12 cellular contexts compared by ENCODE assay signal in genomic region chr20:52179331-52180166, GRCh38. TPM values are rescaled to one million over a fixed set of nuclear protein-coding genes. Genes with fewer than 3 reads are reported as not detected.
A peak's percentile ranks its signal among the peaks of the same experiment; 100 is the strongest.
DNase-seq lines count a peak whose midpoint lies in the region; ATAC-seq lines count a peak whose summit lies in the region.
"Had no signal": no experiment of that assay in that cellular context is flagged by ENCODE, and none has a peak within 500 bp of the region (broad histone marks: within the 10 kb centered on the region; RNA-seq: fewer than 3 reads in every experiment).

No MANE protein-coding gene starts in this region.

- no peak for DNase-seq in activated naive CD4-positive, alpha-beta T cell treated with anti-CD3 and anti-CD28 coated beads, Interleukin-2, amount 50 U/mL, for 72 hours (ENCODE audit: low spot score in 2 of 2)
- DNase-seq in activated naive CD4-positive, alpha-beta T cell treated with Interleukin-2 at 50 U/mL for 16 hours = no peak
- DNase-seq in activated gamma-delta T cell (lab: John Stamatoyannopoulos, UW) = no peak
- no peak for DNase-seq in H7
- DNase-seq in amygdala (lab: John Stamatoyannopoulos, UW) = no peak
- DNase-seq: activated CD4-positive, alpha-beta T cell treated with anti-CD3 and anti-CD28 coated beads, Interleukin-2, amount 10 ng/mL, durations not matched to agents 7 days and 5 days; NCI-H524 treated with DMSO at 0.1 percent for 48 hours; right cardiac atrium; testis had no signal

- peaks cover 0 to 6% of the 10 kb centered on the region in 2 donors for H3K9me3 Mint-ChIP-seq in activated naive CD4-positive, alpha-beta T cell treated with anti-CD3 and anti-CD28 coated beads, Interleukin-2, amount 50 U/mL, for 72 hours
- no peaks in the 10 kb centered on the region for H3K9me3 Mint-ChIP-seq in stimulated activated memory B cell treated with anti-CD40 and anti-IgM and Interleukin-4, amounts not matched to agents 10 μg/mL and 1 μg/mL and 100 μg/mL, for 72 hours
- H3K9me3 Mint-ChIP-seq: activated CD4-positive, alpha-beta T cell treated with anti-CD3 and anti-CD28 coated beads, Interleukin-2, amount 10 ng/mL, durations not matched to agents 7 days and 5 days had no signal

- H3K27me3 Mint-ChIP-seq in stimulated activated memory B cell treated with anti-CD40 and anti-IgM and Interleukin-4, amounts not matched to agents 10 μg/mL and 1 μg/mL and 100 μg/mL, for 72 hours = no peaks in the 10 kb centered on the region
- H3K27me3 Mint-ChIP-seq: activated CD4-positive, alpha-beta T cell treated with anti-CD3 and anti-CD28 coated beads, Interleukin-2, amount 10 ng/mL, durations not matched to agents 7 days and 5 days had no signal

- no peaks in the 10 kb centered on the region for H3K27me3 ChIP-seq in H7 (ENCODE audit: control insufficient read depth, insufficient read depth, low read length)
- H3K27me3 ChIP-seq: testis had no signal

- H3K36me3 Mint-ChIP-seq in activated naive CD4-positive, alpha-beta T cell treated with anti-CD3 and anti-CD28 coated beads, Interleukin-2, amount 50 U/mL, for 72 hours = peaks cover 15 to 16% of the 10 kb centered on the region in 2 donors
- H3K36me3 Mint-ChIP-seq in stimulated activated memory B cell treated with anti-CD40 and anti-IgM and Interleukin-4, amounts not matched to agents 10 μg/mL and 1 μg/mL and 100 μg/mL, for 72 hours = peaks cover 51% of the 10 kb centered on the region

- no peak overlapping the region for H3K4me3 ChIP-seq in H7 (ENCODE audit: insufficient read depth, low read depth, low read length)
- H3K4me3 ChIP-seq: testis had no signal

- H3K27ac Mint-ChIP-seq in activated naive CD4-positive, alpha-beta T cell treated with anti-CD3 and anti-CD28 coated beads, Interleukin-2, amount 50 U/mL, for 72 hours = peak overlapping the region in 1 of 2 donors; percentile 85
- peak overlapping the region; percentile 84 for H3K27ac Mint-ChIP-seq in stimulated activated memory B cell treated with anti-CD40 and anti-IgM and Interleukin-4, amounts not matched to agents 10 μg/mL and 1 μg/mL and 100 μg/mL, for 72 hours
- H3K27ac Mint-ChIP-seq: activated CD4-positive, alpha-beta T cell treated with anti-CD3 and anti-CD28 coated beads, Interleukin-2, amount 10 ng/mL, durations not matched to agents 7 days and 5 days had no signal

- ATAC-seq in activated naive CD4-positive, alpha-beta T cell treated with anti-CD3 and anti-CD28 coated beads, Interleukin-2, amount 50 U/mL, for 72 hours = peak; percentile 89 to 90
- ATAC-seq in GM21825 (IDR thresholded peaks at IDR 0.05; ENCODE audit: unreplicated experiment) (peak; percentile 85), HG03520 (IDR thresholded peaks at IDR 0.05; ENCODE audit: unreplicated experiment) (peak; percentile 89)
- ATAC-seq in stimulated activated memory B cell treated with anti-CD40 and anti-IgM and Interleukin-4, amounts not matched to agents 10 μg/mL and 1 μg/mL and 100 μg/mL, for 72 hours = peak; percentile 94
- ATAC-seq: right cardiac atrium had no signal

- H3K4me1 Mint-ChIP-seq in stimulated activated memory B cell treated with anti-CD40 and anti-IgM and Interleukin-4, amounts not matched to agents 10 μg/mL and 1 μg/mL and 100 μg/mL, for 72 hours = peaks cover 22% of the 10 kb centered on the region

- no peaks in the 10 kb centered on the region for H3K36me3 ChIP-seq in H7 (replicated peaks; ENCODE audit: control insufficient read depth, insufficient read depth, low read length)

- peak overlapping the region; percentile 55 for H3K4me3 Mint-ChIP-seq in stimulated activated memory B cell treated with anti-CD40 and anti-IgM and Interleukin-4, amounts not matched to agents 10 μg/mL and 1 μg/mL and 100 μg/mL, for 72 hours
- H3K4me3 Mint-ChIP-seq: activated CD4-positive, alpha-beta T cell treated with anti-CD3 and anti-CD28 coated beads, Interleukin-2, amount 10 ng/mL, durations not matched to agents 7 days and 5 days had no signal

RNA-seq across cellular contexts. Expression of gene ZFP64, which starts 12.0 kb away (rescaled TPM):
- 10 to 100 TPM; 15.4 to 16.8 TPM for total RNA-seq in activated naive CD4-positive, alpha-beta T cell treated with anti-CD3 and anti-CD28 coated beads, Interleukin-2, amount 50 U/mL, for 72 hours
- total RNA-seq in H7 (2014; rRNA removed; shearing (Covaris generic)) = 27.0 and 39.5 TPM in 2 replicates
